ENCODE assay signal across 9 cellular contexts in the genomic region with DNA sequence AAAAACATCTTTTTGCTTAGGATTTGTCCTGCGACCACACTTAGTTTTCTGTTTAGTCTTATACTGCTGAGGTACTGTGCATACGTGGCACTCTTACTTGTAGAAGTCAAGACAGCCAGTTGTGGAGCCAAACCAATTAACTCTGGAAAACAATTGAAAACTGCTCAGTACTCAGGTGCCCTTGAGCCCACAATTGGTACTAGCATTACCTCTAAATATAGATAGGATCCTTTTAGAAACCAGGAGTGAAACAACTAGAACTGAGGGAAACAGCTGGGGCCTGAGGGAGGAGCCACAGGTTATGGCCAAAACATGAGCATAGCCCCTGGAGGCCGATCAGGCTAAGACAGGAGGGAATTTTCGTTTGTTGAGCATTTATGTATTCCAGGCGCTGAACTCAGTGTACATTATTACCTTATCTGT. TPM values are rescaled to one million over a fixed set of nuclear protein-coding genes. Genes with fewer than 3 reads are reported as not detected.
DNase-seq lines count a peak whose midpoint lies in the region; ATAC-seq and TF ChIP-seq lines count a peak whose summit lies in the region.
"Had no signal": no experiment of that assay in that cellular context is flagged by ENCODE, and none has a peak within 500 bp of the region (broad histone marks: within the 10 kb centered on the region; RNA-seq: fewer than 3 reads in every experiment).

No MANE protein-coding gene starts in this region.

- 28% methylated on average over 5 of the region's 5 CpGs for WGBS in right cardiac atrium
- WGBS in transverse colon (ENCODE audit: low coverage in 1 of 2), 2 donors, result 30 to 39% methylated on average over 5 of the region's 5 CpGs

- H3K9me3 ChIP-seq in MG63 (no peaks in the 10 kb centered on the region), right cardiac atrium (ENCODE audit: control insufficient read depth, low read length) (no peaks in the 10 kb centered on the region), transverse colon (no peaks in the 10 kb centered on the region)

- no peak for TF ChIP-seq POLR2A in transverse colon (IDR thresholded peaks at IDR 0.05)

- TF ChIP-seq CTCF in VCaP (conservative IDR thresholded peaks at IDR 0.05) (peak; percentile 56), transverse colon (IDR thresholded peaks at IDR 0.05) (peak; percentile 20 to 50 (median 34))

- 0 out of 2 replicates have a peak, but pooled peaks cover 5% of the 10 kb centered on the region for H3K36me3 ChIP-seq in MG63
- H3K36me3 ChIP-seq in transverse colon, result no peaks in the 10 kb centered on the region

- intact Hi-C loops in right cardiac atrium (cut with DNase I) (no loop called here), transverse colon (cut with DNase I; ENCODE audit: low total_unique reads) (no loop called here)

- ATAC-seq in GM21717 (IDR thresholded peaks at IDR 0.05; ENCODE audit: unreplicated experiment), result peak; percentile 45
- no peak for ATAC-seq in right cardiac atrium
- ATAC-seq in HG03571 (IDR thresholded peaks at IDR 0.05; ENCODE audit: unreplicated experiment), result no peak
- ATAC-seq: left colon had no signal

- in situ Hi-C loops in transverse colon (cut with MboI; ENCODE audit: low pct_ligation_motif_present in 1 of 4, low pct_unique_long_range_greater_than_20kb in 1 of 4, low sequenced_read_pairs in 3 of 4), result loop anchor here in 1 of 4 donors (5.0 kb wide), 1 partner anchor 138 kb away; no protein-coding TSS in a partner anchor

- H3K4me3 ChIP-seq in MG63 (no peak overlapping the region), right cardiac atrium (ENCODE audit: low read length) (no peak overlapping the region), transverse colon (no peak overlapping the region)

- no peaks in the 10 kb centered on the region for H3K4me1 ChIP-seq in right cardiac atrium (ENCODE audit: control insufficient read depth, insufficient read depth, low read length)
- peaks cover 9 to 28% (median 23%) of the 10 kb centered on the region in 4 donors for H3K4me1 ChIP-seq in transverse colon

- TF ChIP-seq EP300 in transverse colon (IDR thresholded peaks at IDR 0.05; ENCODE audit: low read depth), result no peak

- no peaks in the 10 kb centered on the region for H3K27me3 ChIP-seq in MG63
- no peaks in the 10 kb centered on the region for H3K27me3 ChIP-seq in right cardiac atrium (ENCODE audit: control insufficient read depth, insufficient read depth)
- no peaks in the 10 kb centered on the region for H3K27me3 ChIP-seq in transverse colon

- H3K27ac ChIP-seq in VCaP (peak overlapping the region; percentile 98), right cardiac atrium (ENCODE audit: low read length) (no peak overlapping the region), transverse colon (peak overlapping the region; percentile 15 to 99 (median 46))

- DNase-seq in activated naive CD4-positive, alpha-beta T cell treated with Interleukin-2 at 50 U/mL for 16 hours, result peak; percentile 16
- no peak for DNase-seq in activated naive CD4-positive, alpha-beta T cell (lab: John Stamatoyannopoulos, UW)
- DNase-seq in MG63 (peak; percentile 55), right cardiac atrium (peak in 2 of 3 donors; percentile 28 to 60), transverse colon (peak; percentile 63)

RNA-seq across cellular contexts. Expression of a gene that starts 2.5 kb away (rescaled TPM):
- 32.5 and 43.8 TPM in 2 replicates for total RNA-seq in MG63 (2014; rRNA removed; shearing (Covaris generic); ENCODE audit: low replicate concordance)
- total RNA-seq in right cardiac atrium (10 to 100 TPM in 1 of 4 donors, 1 to 10 TPM in 3; 8.4 to 10.3 (median 9.1) TPM), transverse colon (10 to 100 TPM; 10.5 to 39.3 (median 21.0) TPM)
- polyA plus RNA-seq in right cardiac atrium, result 5.5 TPM

RNA-seq across cellular contexts. Expression of a gene that starts 23.0 kb away (rescaled TPM):
- total RNA-seq in MG63 (2014; rRNA removed; shearing (Covaris generic); ENCODE audit: low replicate concordance), result 3.1 and 6.5 TPM in 2 replicates
- under 1 TPM; 0.24 to 0.86 (median 0.44) TPM for total RNA-seq in right cardiac atrium
- 0.09 TPM for polyA plus RNA-seq in right cardiac atrium
- total RNA-seq in transverse colon, result 10 to 100 TPM; 25.4 to 43.8 (median 39.2) TPM

RNA-seq across cellular contexts. Expression of a gene that starts 32.7 kb away (rescaled TPM):
- 0.10 TPM in 1 of 2 replicates, not detected in the other for total RNA-seq in MG63 (2014; rRNA removed; shearing (Covaris generic); ENCODE audit: low replicate concordance)
- total RNA-seq in right cardiac atrium (not detected), transverse colon (not detected)
- not detected for polyA plus RNA-seq in right cardiac atrium
- total RNA-seq: left colon had no signal

RNA-seq across cellular contexts. Expression of a gene that starts 46.7 kb away (rescaled TPM):
- total RNA-seq in MG63 (2014; rRNA removed; shearing (Covaris generic); ENCODE audit: low replicate concordance), result 24.3 and 37.3 TPM in 2 replicates
- 1 to 10 TPM in 1 of 4 donors, under 1 TPM in 2, not detected in 1; 0.65 to 1.7 (median 0.93) TPM for total RNA-seq in right cardiac atrium
- 0.25 TPM for polyA plus RNA-seq in right cardiac atrium
- total RNA-seq in transverse colon, result 100 to 1,000 TPM in 1 of 4 donors, 1 to 10 TPM in 3; 1.1 to 100 (median 2.7) TPM

Comparison
In these comparisons a context has a peak if more than half of its experiments do, and no peak if none do; other contexts are left out.
1. DNase-seq: peak in activated naive CD4-positive, alpha-beta T cell treated with Interleukin-2 at 50 U/mL for 16 hours (single experiment), MG63 (single experiment), right cardiac atrium (2 of 3) and transverse colon (single experiment); none in activated naive CD4-positive, alpha-beta T cell (0 of 4).